9 cellular contexts compared by ENCODE assay signal in the genomic region with DNA sequence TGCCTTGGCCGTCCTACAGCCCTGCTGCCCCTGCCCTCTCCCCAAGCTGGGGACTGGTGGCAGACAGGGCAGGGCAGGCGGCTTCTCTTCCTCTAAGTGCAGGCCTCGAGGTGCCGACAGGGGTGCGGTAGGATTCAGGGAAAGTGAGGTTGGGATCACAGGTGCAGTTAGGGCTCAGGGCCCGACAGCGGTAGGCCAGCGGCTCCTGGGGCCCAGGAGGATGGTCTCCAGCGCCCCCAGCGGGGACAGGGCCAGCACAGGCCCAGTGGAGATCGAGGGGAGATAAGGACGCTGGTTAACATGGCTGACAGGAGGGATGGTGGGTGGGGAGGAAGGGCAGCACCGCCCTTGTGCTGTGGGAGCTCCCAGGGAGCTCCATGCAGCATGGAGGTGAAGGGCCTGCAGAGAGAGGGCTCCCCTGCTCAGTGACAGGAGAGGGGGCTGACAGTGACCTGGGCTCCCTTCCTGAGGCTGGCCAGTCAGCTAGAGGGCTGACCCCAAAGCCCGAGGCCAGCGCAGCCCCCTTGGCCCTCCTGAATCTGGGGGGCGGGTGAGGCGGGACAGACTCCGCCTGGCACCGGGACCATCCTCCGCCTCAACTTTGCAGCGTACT. TPM values are rescaled to one million over a fixed set of nuclear protein-coding genes. Genes with fewer than 3 reads are reported as not detected.
A peak's percentile ranks its signal among the peaks of the same experiment; 100 is the strongest.
DNase-seq lines count a peak whose midpoint lies in the region; ATAC-seq and TF ChIP-seq lines count a peak whose summit lies in the region.
"Had no signal": no experiment of that assay in that cellular context is flagged by ENCODE, and none has a peak within 500 bp of the region (broad histone marks: within the 10 kb centered on the region; RNA-seq: fewer than 3 reads in every experiment).

No MANE protein-coding gene starts in this region.

- intact Hi-C loops in activated T-helper 1 cell treated with anti-CD3 and anti-CD28 coated beads, Interleukin-12 subunit alpha, Interleukin-12 subunit beta, Interleukin-2, Interleukin-4 antibody, amounts not matched to agents 30 ng/mL and 10 ng/mL and 1 ng/mL, durations not matched to agents 14 hours and 24 hours and 36 hours (cut with micrococcal nuclease), result loop anchor here (10.0 kb wide), 1 partner anchor 241 kb away; a partner anchor contains a TSS

- TF ChIP-seq CTCF in GM10248 (IDR thresholded peaks at IDR 0.05; ENCODE audit: control extremely low read depth, extremely low read depth, low read depth, missing control alignments), result peak; percentile 64

- peaks cover 36% of the 10 kb centered on the region for H3K4me1 Mint-ChIP-seq in activated T-helper 1 cell treated with anti-CD3 and anti-CD28 coated beads, Interleukin-12 subunit alpha, Interleukin-12 subunit beta, Interleukin-2, Interleukin-4 antibody, amounts not matched to agents 30 ng/mL and 10 ng/mL and 1 ng/mL, durations not matched to agents 14 hours and 24 hours and 36 hours (ENCODE audit: low read depth)
- H3K4me1 Mint-ChIP-seq in stimulated activated naive CD8-positive, alpha-beta T cell treated with anti-CD3 and anti-CD28 coated beads, Interleukin-15, amount 100 ng/mL, for 72 hours, result peaks cover 84% of the 10 kb centered on the region

- H3K27me3 Mint-ChIP-seq in activated T-helper 1 cell treated with anti-CD3 and anti-CD28 coated beads, Interleukin-12 subunit alpha, Interleukin-12 subunit beta, Interleukin-2, Interleukin-4 antibody, amounts not matched to agents 30 ng/mL and 10 ng/mL and 1 ng/mL, durations not matched to agents 14 hours and 24 hours and 36 hours (ENCODE audit: insufficient read depth), result peaks cover 3% of the 10 kb centered on the region
- H3K27me3 Mint-ChIP-seq in stimulated activated naive CD8-positive, alpha-beta T cell treated with anti-CD3 and anti-CD28 coated beads, Interleukin-15, amount 100 ng/mL, for 72 hours, result peaks cover 6% of the 10 kb centered on the region

- no peaks in the 10 kb centered on the region for H3K36me3 Mint-ChIP-seq in activated T-helper 1 cell treated with anti-CD3 and anti-CD28 coated beads, Interleukin-12 subunit alpha, Interleukin-12 subunit beta, Interleukin-2, Interleukin-4 antibody, amounts not matched to agents 30 ng/mL and 10 ng/mL and 1 ng/mL, durations not matched to agents 14 hours and 24 hours and 36 hours (ENCODE audit: low read depth)

- peak overlapping the region; percentile 34 for H3K4me3 Mint-ChIP-seq in activated T-helper 1 cell treated with anti-CD3 and anti-CD28 coated beads, Interleukin-12 subunit alpha, Interleukin-12 subunit beta, Interleukin-2, Interleukin-4 antibody, amounts not matched to agents 30 ng/mL and 10 ng/mL and 1 ng/mL, durations not matched to agents 14 hours and 24 hours and 36 hours
- peak overlapping the region; percentile 39 to 93 for H3K4me3 Mint-ChIP-seq in stimulated activated naive CD8-positive, alpha-beta T cell treated with anti-CD3 and anti-CD28 coated beads, Interleukin-15, amount 100 ng/mL, for 72 hours

- ATAC-seq in stimulated activated naive CD8-positive, alpha-beta T cell treated with anti-CD3 and anti-CD28 coated beads, Interleukin-15, amount 100 ng/mL, for 72 hours, result no peak
- ATAC-seq in GM19455 (IDR thresholded peaks at IDR 0.05; ENCODE audit: unreplicated experiment) (no peak), GM19467 (IDR thresholded peaks at IDR 0.05; ENCODE audit: unreplicated experiment) (no peak)
- ATAC-seq: left colon had no signal

- no peaks in the 10 kb centered on the region for H3K9me3 Mint-ChIP-seq in activated T-helper 1 cell treated with anti-CD3 and anti-CD28 coated beads, Interleukin-12 subunit alpha, Interleukin-12 subunit beta, Interleukin-2, Interleukin-4 antibody, amounts not matched to agents 30 ng/mL and 10 ng/mL and 1 ng/mL, durations not matched to agents 14 hours and 24 hours and 36 hours
- no peaks in the 10 kb centered on the region for H3K9me3 Mint-ChIP-seq in stimulated activated naive CD8-positive, alpha-beta T cell treated with anti-CD3 and anti-CD28 coated beads, Interleukin-15, amount 100 ng/mL, for 72 hours

- DNase-seq in GM10248 (ENCODE audit: extremely low spot score) (peak; percentile 54), NCI-H1930 (lab: John Stamatoyannopoulos, UW) (peak; percentile 63 to 69), iPS DF 4.7 (ENCODE audit: extremely low read depth, low spot score) (peak; percentile 28), OCI-M2 (lab: John Stamatoyannopoulos, UW; ENCODE audit: unreplicated experiment) (no peak)
- no peak for DNase-seq in activated T-helper 1 cell treated with anti-CD3 and anti-CD28 coated beads, Interleukin-12 subunit alpha, Interleukin-12 subunit beta, Interleukin-2, Interleukin-4 antibody, amounts not matched to agents 30 ng/mL and 10 ng/mL and 1 ng/mL, durations not matched to agents 14 hours and 24 hours and 36 hours (ENCODE audit: low spot score)
- peak in 1 of 2 donors; percentile 60 for DNase-seq in stimulated activated naive CD8-positive, alpha-beta T cell treated with anti-CD3 and anti-CD28 coated beads, Interleukin-15, amount 100 ng/mL, for 72 hours

- POLR2A ChIA-PET in GM10248 (lab: Yijun Ruan, JAX), result interaction anchor here (0.8 kb wide), 1 partner anchor 1970 kb away, joined by 3 read pairs; no protein-coding TSS in a partner anchor

- CTCF ChIA-PET in GM10248 (lab: Yijun Ruan, JAX), result interaction anchor here (1.5 kb wide), 2 partner anchors 15 to 115 kb away, joined by 4 to 5 read pairs; no protein-coding TSS in a partner anchor

- H3K27ac Mint-ChIP-seq in activated T-helper 1 cell treated with anti-CD3 and anti-CD28 coated beads, Interleukin-12 subunit alpha, Interleukin-12 subunit beta, Interleukin-2, Interleukin-4 antibody, amounts not matched to agents 30 ng/mL and 10 ng/mL and 1 ng/mL, durations not matched to agents 14 hours and 24 hours and 36 hours, result peak overlapping the region; percentile 48
- H3K27ac Mint-ChIP-seq in stimulated activated naive CD8-positive, alpha-beta T cell treated with anti-CD3 and anti-CD28 coated beads, Interleukin-15, amount 100 ng/mL, for 72 hours, result peak overlapping the region; percentile 76 to 78

RNA-seq across cellular contexts. Expression of a gene that starts 0.9 kb away (rescaled TPM):
- total RNA-seq in activated T-helper 1 cell treated with anti-CD3 and anti-CD28 coated beads, Interleukin-12 subunit alpha, Interleukin-12 subunit beta, Interleukin-2, Interleukin-4 antibody, amounts not matched to agents 30 ng/mL and 10 ng/mL and 1 ng/mL, durations not matched to agents 14 hours and 24 hours and 36 hours, result 97.1 and 103 TPM in 2 replicates

RNA-seq across cellular contexts. Expression of a gene that starts 5.2 kb away (rescaled TPM):
- total RNA-seq in activated T-helper 1 cell treated with anti-CD3 and anti-CD28 coated beads, Interleukin-12 subunit alpha, Interleukin-12 subunit beta, Interleukin-2, Interleukin-4 antibody, amounts not matched to agents 30 ng/mL and 10 ng/mL and 1 ng/mL, durations not matched to agents 14 hours and 24 hours and 36 hours, result 44.5 and 46.1 TPM in 2 replicates

RNA-seq across cellular contexts. Expression of a gene that starts 11.2 kb away (rescaled TPM):
- not detected in 2 replicates for total RNA-seq in activated T-helper 1 cell treated with anti-CD3 and anti-CD28 coated beads, Interleukin-12 subunit alpha, Interleukin-12 subunit beta, Interleukin-2, Interleukin-4 antibody, amounts not matched to agents 30 ng/mL and 10 ng/mL and 1 ng/mL, durations not matched to agents 14 hours and 24 hours and 36 hours

RNA-seq across cellular contexts. Expression of a gene that starts 40.6 kb away (rescaled TPM):
- total RNA-seq in activated T-helper 1 cell treated with anti-CD3 and anti-CD28 coated beads, Interleukin-12 subunit alpha, Interleukin-12 subunit beta, Interleukin-2, Interleukin-4 antibody, amounts not matched to agents 30 ng/mL and 10 ng/mL and 1 ng/mL, durations not matched to agents 14 hours and 24 hours and 36 hours, result 9.9 and 11.7 TPM in 2 replicates

Comparison
In these comparisons a context has a peak if more than half of its experiments do, and no peak if none do; other contexts are left out.
1. DNase-seq: peak in GM10248 (single experiment), NCI-H1930 (2 of 2) and iPS DF 4.7 (single experiment); none in activated T-helper 1 cell treated with anti-CD3 and anti-CD28 coated beads, Interleukin-12 subunit alpha, Interleukin-12 subunit beta, Interleukin-2, Interleukin-4 antibody, amounts not matched to agents 30 ng/mL and 10 ng/mL and 1 ng/mL, durations not matched to agents 14 hours and 24 hours and 36 hours (single experiment) and OCI-M2 (single experiment).